ENCODE assay signal across 25 cellular contexts in genomic region chr12:13702401-13702800, GRCh38.
"Had no signal": no experiment of that assay in that cellular context is flagged by ENCODE, and none has a peak within 500 bp of the region (broad histone marks: within the 10 kb centered on the region; RNA-seq: fewer than 3 reads in every experiment).

No MANE protein-coding gene starts in this region.

- DNase-seq: activated B cell treated with CpG ODN at 0.5 μM for 24 hours; activated CD4-positive, alpha-beta T cell treated with anti-CD3 and anti-CD28 coated beads for 36 hours; activated CD4-positive, alpha-beta T cell treated with anti-CD3 and anti-CD28 coated beads, Interleukin-2, amount 50 U/mL, for 4 hours; activated CD8-positive, alpha-beta memory T cell treated with anti-CD3 and anti-CD28 coated beads for 24 hours; activated CD8-positive, alpha-beta memory T cell treated with anti-CD3 and anti-CD28 coated beads, Interleukin-2, amount 50 U/mL, for 4 hours; activated naive CD4-positive, alpha-beta T cell; activated T-cell treated with anti-CD3 and anti-CD28 coated beads, Interleukin-2, amount 50 U/mL, for 24 hours; central memory CD4-positive, alpha-beta T cell; dorsolateral prefrontal cortex; heart left ventricle; islet precursor cell; left cardiac atrium; midbrain; nucleus accumbens; small intestine; stimulated activated CD4-positive, alpha-beta T cell treated with anti-CD3 and anti-CD28 coated beads, Interleukin-2, amount 100 ng/mL, for 24 hours; stimulated activated naive CD8-positive, alpha-beta T cell treated with anti-CD3 and anti-CD28 coated beads, Interleukin-15, amount 100 ng/mL, for 72 hours; T1000; tibial artery had no signal

- H3K4me1 Mint-ChIP-seq: activated B cell treated with CpG ODN at 0.5 μM for 24 hours; activated CD4-positive, alpha-beta T cell treated with anti-CD3 and anti-CD28 coated beads for 36 hours; stimulated activated effector memory CD8-positive, alpha-beta T cell treated with anti-CD3 and anti-CD28 coated beads, Interleukin-12 subunit alpha, Interleukin-12 subunit beta, amount 100 ng/mL, for 72 hours; stimulated activated naive CD8-positive, alpha-beta T cell treated with anti-CD3 and anti-CD28 coated beads, Interleukin-15, amount 100 ng/mL, for 72 hours had no signal

- H3K9me3 ChIP-seq: gastroesophageal sphincter, heart left ventricle, tibial artery had no signal

- H3K27me3 ChIP-seq: gastroesophageal sphincter, tibial artery had no signal

- H3K36me3 ChIP-seq: gastroesophageal sphincter, heart left ventricle, tibial artery had no signal

- H3K4me3 Mint-ChIP-seq: activated B cell treated with CpG ODN at 0.5 μM for 24 hours; activated CD4-positive, alpha-beta T cell treated with anti-CD3 and anti-CD28 coated beads for 36 hours; activated naive CD8-positive, alpha-beta T cell; activated T-cell treated with anti-CD3 and anti-CD28 coated beads, Interleukin-2, amount 50 U/mL, for 24 hours; nephron; stimulated activated effector memory CD8-positive, alpha-beta T cell treated with anti-CD3 and anti-CD28 coated beads, Interleukin-12 subunit alpha, Interleukin-12 subunit beta, amount 100 ng/mL, for 72 hours; stimulated activated naive CD8-positive, alpha-beta T cell treated with anti-CD3 and anti-CD28 coated beads, Interleukin-15, amount 100 ng/mL, for 72 hours had no signal

- H3K4me1 ChIP-seq: gastroesophageal sphincter, heart left ventricle, tibial artery had no signal

- H3K9me3 Mint-ChIP-seq: activated B cell treated with CpG ODN at 0.5 μM for 24 hours; activated T-cell treated with anti-CD3 and anti-CD28 coated beads, Interleukin-2, amount 50 U/mL, for 24 hours; activated T-helper 2 cell treated with anti-CD3 and anti-CD28 coated beads, Interferon-gamma antibody, Interleukin-2, Interleukin-4, amounts not matched to agents 10 μg/mL and 5 μg/mL and 100 μg/mL, durations not matched to agents 14 hours and 24 hours and 36 hours; nephron; stimulated activated effector memory CD8-positive, alpha-beta T cell treated with anti-CD3 and anti-CD28 coated beads, Interleukin-12 subunit alpha, Interleukin-12 subunit beta, amount 100 ng/mL, for 72 hours had no signal

- H3K27ac ChIP-seq: dorsolateral prefrontal cortex, gastroesophageal sphincter, heart left ventricle, tibial artery had no signal

- H3K4me3 ChIP-seq: dorsolateral prefrontal cortex, gastroesophageal sphincter, heart left ventricle, tibial artery had no signal

- H3K27ac Mint-ChIP-seq: activated B cell treated with CpG ODN at 0.5 μM for 24 hours; activated CD4-positive, alpha-beta T cell treated with anti-CD3 and anti-CD28 coated beads for 36 hours; activated naive CD8-positive, alpha-beta T cell; activated T-cell treated with anti-CD3 and anti-CD28 coated beads, Interleukin-2, amount 50 U/mL, for 24 hours; activated T-helper 2 cell treated with anti-CD3 and anti-CD28 coated beads, Interferon-gamma antibody, Interleukin-2, Interleukin-4, amounts not matched to agents 10 μg/mL and 5 μg/mL and 100 μg/mL, durations not matched to agents 14 hours and 24 hours and 36 hours; nephron; stimulated activated effector memory CD8-positive, alpha-beta T cell treated with anti-CD3 and anti-CD28 coated beads, Interleukin-12 subunit alpha, Interleukin-12 subunit beta, amount 100 ng/mL, for 72 hours; stimulated activated naive CD8-positive, alpha-beta T cell treated with anti-CD3 and anti-CD28 coated beads, Interleukin-15, amount 100 ng/mL, for 72 hours had no signal

- H3K36me3 Mint-ChIP-seq: activated naive CD8-positive, alpha-beta T cell; stimulated activated effector memory CD8-positive, alpha-beta T cell treated with anti-CD3 and anti-CD28 coated beads, Interleukin-12 subunit alpha, Interleukin-12 subunit beta, amount 100 ng/mL, for 72 hours had no signal

- ATAC-seq: activated CD4-positive, alpha-beta T cell treated with anti-CD3 and anti-CD28 coated beads for 36 hours; gastroesophageal sphincter; heart left ventricle; left cardiac atrium; sciatic nerve; stimulated activated effector memory CD8-positive, alpha-beta T cell treated with anti-CD3 and anti-CD28 coated beads, Interleukin-12 subunit alpha, Interleukin-12 subunit beta, amount 100 ng/mL, for 72 hours; stimulated activated naive CD8-positive, alpha-beta T cell treated with anti-CD3 and anti-CD28 coated beads, Interleukin-15, amount 100 ng/mL, for 72 hours had no signal
